In the genomic region with DNA sequence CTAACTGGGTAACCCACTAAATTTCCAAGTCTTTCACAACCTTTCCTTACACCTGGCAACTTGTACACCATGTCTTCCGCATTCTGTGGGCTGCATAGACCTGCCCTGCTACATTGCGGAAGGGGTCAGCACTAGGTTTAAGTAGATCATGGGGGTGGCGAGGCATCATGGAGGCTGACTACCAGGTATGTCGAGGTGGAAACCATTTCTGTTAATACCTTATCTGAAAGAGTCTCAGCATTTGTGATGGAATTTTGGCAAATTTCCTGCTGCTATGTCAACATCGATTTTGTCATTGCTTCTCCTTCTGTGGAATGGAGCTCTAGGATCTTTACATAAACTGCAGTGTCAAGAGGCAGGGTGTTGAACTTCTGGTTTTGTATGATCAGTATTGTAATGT, we compare ENCODE assay signal across 13 cellular contexts.
DNase-seq lines count a peak whose midpoint lies in the region; ATAC-seq and TF ChIP-seq lines count a peak whose summit lies in the region.
"Had no signal": no experiment of that assay in that cellular context is flagged by ENCODE, and none has a peak within 500 bp of the region (broad histone marks: within the 10 kb centered on the region; RNA-seq: fewer than 3 reads in every experiment).

No MANE protein-coding gene starts in this region.

- H2BK5ac ChIP-seq in mesenchymal stem cell (ENCODE audit: low read depth, low read length, poor library complexity, severe bottlenecking) = no peak overlapping the region

- no peak overlapping the region for H3K4ac ChIP-seq in mesenchymal stem cell (ENCODE audit: low read depth in 1 of 2, low read length in 2 of 2)

- no peak overlapping the region for H3K23ac ChIP-seq in mesenchymal stem cell (ENCODE audit: low read length in 2 of 2)

- 98% methylated on average over 5 of the region's 5 CpGs for WGBS in mesenchymal stem cell

- no peak overlapping the region for H3K4me3 ChIP-seq in mesenchymal stem cell (ENCODE audit: insufficient read depth in 1 of 2, low read depth in 1 of 2, low read length in 2 of 2)
- H3K4me3 ChIP-seq in tibial artery = no peak overlapping the region
- no peak overlapping the region for H3K4me3 ChIP-seq in CD4-positive, alpha-beta memory T cell (ENCODE audit: low read length in 2 of 2)
- H3K4me3 ChIP-seq: SJSA1 had no signal

- H2BK120ac ChIP-seq in mesenchymal stem cell (ENCODE audit: low read depth, low read length) = no peak overlapping the region

- CTCF ChIA-PET in CD4-positive, alpha-beta memory T cell (lab: Charles Lee; ENCODE audit: partially characterized antibody) = interaction anchor here (1.0 kb wide), 1 partner anchor 226 kb away, joined by 5 read pairs; no protein-coding TSS in a partner anchor

- H3K36me3 Mint-ChIP-seq in CD4-positive, alpha-beta memory T cell = peaks cover 21 to 50% of the 10 kb centered on the region in 2 donors
- H3K36me3 Mint-ChIP-seq in natural killer cell = no peaks in the 10 kb centered on the region

- H3K27ac ChIP-seq in cingulate gyrus (ENCODE audit: low read depth, low read length) (peak overlapping the region; percentile 35), mesenchymal stem cell (ENCODE audit: low read length, poor library complexity, severe bottlenecking) (peak overlapping the region; percentile 67), tibial artery (peak overlapping the region; percentile 53 to 81)
- H3K27ac ChIP-seq in CD4-positive, alpha-beta memory T cell (ENCODE audit: low read depth, low read length) = no peak overlapping the region
- H3K27ac ChIP-seq: SJSA1 had no signal

- peak; percentile 56 for DNase-seq in NCI-H226
- DNase-seq in mesenchymal stem cell = no peak
- DNase-seq in tibial artery = no peak
- no peak for DNase-seq in CD4-positive, alpha-beta memory T cell
- DNase-seq in natural killer cell = no peak
- DNase-seq in KG1 (lab: John Stamatoyannopoulos, UW) = no peak
- DNase-seq: DMS79 treated with DMSO at 0.1 percent for 48 hours; effector CD4-positive, alpha-beta T cell; NCI-H2081 treated with DMSO at 0.1 percent for 48 hours; NCI-H526 treated with DMSO at 0.1 percent for 48 hours; T-helper 9 cell had no signal

- no peak overlapping the region for H2AFZ ChIP-seq in mesenchymal stem cell (ENCODE audit: low read depth, low read length)

- no peaks in the 10 kb centered on the region for H3K9me3 Mint-ChIP-seq in CD4-positive, alpha-beta memory T cell
- H3K9me3 Mint-ChIP-seq in natural killer cell = no peaks in the 10 kb centered on the region

- TF ChIP-seq CTCF in tibial artery (IDR thresholded peaks at IDR 0.05) (no peak), natural killer cell (IDR thresholded peaks at IDR 0.05) (no peak)

- H3K9me3 ChIP-seq in mesenchymal stem cell (ENCODE audit: control insufficient read depth, low read length) (no peaks in the 10 kb centered on the region), tibial artery (no peaks in the 10 kb centered on the region)
- H3K9me3 ChIP-seq in CD4-positive, alpha-beta memory T cell (ENCODE audit: control insufficient read depth in 1 of 2, low read length in 2 of 2) = no peaks in the 10 kb centered on the region
- H3K9me3 ChIP-seq: SJSA1 had no signal

- no peaks in the 10 kb centered on the region for H3K4me1 Mint-ChIP-seq in CD4-positive, alpha-beta memory T cell
- peaks cover 49 to 56% of the 10 kb centered on the region in 2 donors for H3K4me1 Mint-ChIP-seq in natural killer cell

- no peak overlapping the region for H3K9ac ChIP-seq in mesenchymal stem cell (ENCODE audit: low read length)

- H2BK15ac ChIP-seq in mesenchymal stem cell (ENCODE audit: low read depth, poor library complexity, severe bottlenecking) = no peak overlapping the region

- H2BK12ac ChIP-seq in mesenchymal stem cell (ENCODE audit: low read length in 2 of 2) = no peak overlapping the region

- H3K36me3 ChIP-seq in mesenchymal stem cell (ENCODE audit: control insufficient read depth in 1 of 2, insufficient read depth in 2 of 2, low read depth in 1 of 2, low read length in 2 of 2) (peaks cover 6 to 56% of the 10 kb centered on the region in 2 experiments), tibial artery (no peaks in the 10 kb centered on the region)
- H3K36me3 ChIP-seq in CD4-positive, alpha-beta memory T cell (ENCODE audit: insufficient read depth, low read length) = no peaks in the 10 kb centered on the region

- no peak overlapping the region for H4K8ac ChIP-seq in mesenchymal stem cell (ENCODE audit: low read length)

- POLR2A ChIA-PET in CD4-positive, alpha-beta memory T cell (lab: Charles Lee; ENCODE audit: partially characterized antibody) = no interaction called here

- intact Hi-C loops in tibial artery (cut with DNase I; ENCODE audit: low total_unique reads) = loop anchor here (5.0 kb wide), 1 partner anchor 56 kb away; no protein-coding TSS in a partner anchor
- intact Hi-C loops in CD4-positive, alpha-beta memory T cell (cut with micrococcal nuclease) = no loop called here
- intact Hi-C loops in natural killer cell (cut with micrococcal nuclease) = no loop called here

- H3K4me3 Mint-ChIP-seq in CD4-positive, alpha-beta memory T cell = no peak overlapping the region
- H3K4me3 Mint-ChIP-seq in natural killer cell = no peak overlapping the region

- no peak overlapping the region for H3K4me2 ChIP-seq in mesenchymal stem cell (ENCODE audit: low read length, poor library complexity, severe bottlenecking)

- H3K79me1 ChIP-seq in mesenchymal stem cell (replicated peaks; ENCODE audit: low read length, poor library complexity, severe bottlenecking) = peaks cover 11% of the 10 kb centered on the region

- peaks cover 14% of the 10 kb centered on the region for H3K4me1 ChIP-seq in mesenchymal stem cell (ENCODE audit: control insufficient read depth, insufficient read depth, low read depth, low read length)
- peaks cover 0 to 83% (median 62%) of the 10 kb centered on the region in 4 donors for H3K4me1 ChIP-seq in tibial artery
- no peaks in the 10 kb centered on the region for H3K4me1 ChIP-seq in CD4-positive, alpha-beta memory T cell (ENCODE audit: insufficient read depth, low read length)
- H3K4me1 ChIP-seq: SJSA1 had no signal

- ATAC-seq in natural killer cell = no peak

- H3K27me3 Mint-ChIP-seq in CD4-positive, alpha-beta memory T cell = no peaks in the 10 kb centered on the region
- H3K27me3 Mint-ChIP-seq in natural killer cell (ENCODE audit: low read depth in 2 of 2) = no peaks in the 10 kb centered on the region

- H4K91ac ChIP-seq in mesenchymal stem cell (ENCODE audit: low read length) = no peak overlapping the region

- H3K27ac Mint-ChIP-seq in CD4-positive, alpha-beta memory T cell = no peak overlapping the region
- H3K27ac Mint-ChIP-seq in natural killer cell = peak overlapping the region in 1 of 2 donors; percentile 20

- H2AK5ac ChIP-seq in mesenchymal stem cell (ENCODE audit: low read length, severe bottlenecking) = no peak overlapping the region

- no peak overlapping the region for H3K18ac ChIP-seq in mesenchymal stem cell (ENCODE audit: low read depth in 1 of 2, low read length in 2 of 2)

- H3K14ac ChIP-seq in mesenchymal stem cell (ENCODE audit: low read length in 2 of 2) = no peak overlapping the region

- H3K27me3 ChIP-seq in mesenchymal stem cell (ENCODE audit: control insufficient read depth in 1 of 2, insufficient read depth in 1 of 2, low read length in 2 of 2) = no peaks in the 10 kb centered on the region
- H3K27me3 ChIP-seq in tibial artery = no peaks in the 10 kb centered on the region
- no peaks in the 10 kb centered on the region for H3K27me3 ChIP-seq in CD4-positive, alpha-beta memory T cell (ENCODE audit: insufficient read depth, low read length)
- H3K27me3 ChIP-seq: SJSA1 had no signal
